ENCODE assay signal across 12 cellular contexts in the genomic region with DNA sequence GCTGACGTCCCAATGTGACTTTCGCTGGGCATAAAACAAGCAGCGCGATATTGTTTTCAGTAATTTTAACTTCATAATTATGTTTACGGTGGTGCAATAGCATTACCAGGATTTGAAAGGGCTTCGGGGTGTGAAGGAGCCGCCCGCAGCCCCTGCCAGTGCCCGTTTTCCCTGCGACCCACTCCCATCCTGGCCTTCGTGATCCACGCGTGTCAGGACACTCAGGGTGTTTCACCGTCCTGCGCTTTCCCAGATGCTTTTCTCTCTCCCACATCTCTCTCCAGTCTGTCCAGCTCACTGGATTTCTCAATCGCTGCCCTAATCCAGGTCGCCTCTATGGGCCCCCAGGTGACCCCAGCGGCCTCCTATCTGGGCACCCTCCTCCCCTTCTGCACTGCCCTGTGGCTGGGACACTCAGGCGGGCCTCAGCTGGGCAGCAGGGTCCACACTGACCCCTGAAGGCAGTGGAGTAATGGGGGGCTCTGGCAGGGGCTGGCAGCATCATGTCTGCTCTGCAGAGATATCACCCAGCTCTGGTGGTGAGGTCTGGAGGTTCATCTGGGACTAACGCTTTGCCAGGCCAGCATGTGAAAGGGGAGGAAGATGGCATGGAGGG.
"Had no signal": no experiment of that assay in that cellular context is flagged by ENCODE, and none has a peak within 500 bp of the region (broad histone marks: within the 10 kb centered on the region; RNA-seq: fewer than 3 reads in every experiment).

No MANE protein-coding gene starts in this region.

- H3K4me1 Mint-ChIP-seq: activated T-helper 17 cell treated with anti-CD3 and anti-CD28 coated beads, Interleukin-2, amount 50 U/mL, for 72 hours; central memory CD8-positive, alpha-beta T cell; naive thymus-derived CD4-positive, alpha-beta T cell had no signal

- H3K36me3 ChIP-seq: lower lobe of right lung, transverse colon had no signal

- H3K4me3 Mint-ChIP-seq: activated CD4-positive, alpha-beta memory T cell treated with anti-CD3 and anti-CD28 coated beads for 36 hours; activated naive CD4-positive, alpha-beta T cell treated with anti-CD3 and anti-CD28 coated beads for 36 hours; activated T-helper 17 cell treated with anti-CD3 and anti-CD28 coated beads, Interleukin-2, amount 50 U/mL, for 72 hours; central memory CD8-positive, alpha-beta T cell; naive thymus-derived CD4-positive, alpha-beta T cell had no signal

- H3K27ac ChIP-seq: body of pancreas, lower lobe of right lung, psoas muscle, transverse colon had no signal

- H3K27ac Mint-ChIP-seq: activated CD4-positive, alpha-beta memory T cell treated with anti-CD3 and anti-CD28 coated beads for 36 hours; activated naive CD4-positive, alpha-beta T cell treated with anti-CD3 and anti-CD28 coated beads for 36 hours; activated T-helper 17 cell treated with anti-CD3 and anti-CD28 coated beads, Interleukin-2, amount 50 U/mL, for 72 hours had no signal

- DNase-seq: activated CD4-positive, alpha-beta memory T cell treated with anti-CD3 and anti-CD28 coated beads for 36 hours; activated naive CD4-positive, alpha-beta T cell treated with anti-CD3 and anti-CD28 coated beads for 36 hours; amniotic stem cell; hippocampal formation; lower lobe of right lung; nucleus accumbens; psoas muscle; transverse colon had no signal

- H3K36me3 Mint-ChIP-seq: activated CD4-positive, alpha-beta memory T cell treated with anti-CD3 and anti-CD28 coated beads for 36 hours had no signal

- H3K4me1 ChIP-seq: body of pancreas, lower lobe of right lung, psoas muscle, transverse colon had no signal

- H3K9me3 Mint-ChIP-seq: activated CD4-positive, alpha-beta memory T cell treated with anti-CD3 and anti-CD28 coated beads for 36 hours; activated naive CD4-positive, alpha-beta T cell treated with anti-CD3 and anti-CD28 coated beads for 36 hours; activated T-helper 17 cell treated with anti-CD3 and anti-CD28 coated beads, Interleukin-2, amount 50 U/mL, for 72 hours; central memory CD8-positive, alpha-beta T cell had no signal

- H3K9me3 ChIP-seq: body of pancreas, lower lobe of right lung, psoas muscle, transverse colon had no signal

- H3K27me3 ChIP-seq: body of pancreas, transverse colon had no signal

- H3K4me3 ChIP-seq: body of pancreas, lower lobe of right lung, psoas muscle, transverse colon had no signal

- ATAC-seq: activated T-helper 17 cell treated with anti-CD3 and anti-CD28 coated beads, Interleukin-2, amount 50 U/mL, for 72 hours; body of pancreas; lower lobe of right lung; naive thymus-derived CD4-positive, alpha-beta T cell; psoas muscle had no signal
